Comparison of ENCODE assay signal across 8 cellular contexts in genomic region chr19:46487802-46488445, GRCh38. TPM values are rescaled to one million over a fixed set of nuclear protein-coding genes. Genes with fewer than 3 reads are reported as not detected.
DNase-seq lines count a peak whose midpoint lies in the region; ATAC-seq and TF ChIP-seq lines count a peak whose summit lies in the region.

No MANE protein-coding gene starts in this region.

- peaks cover 25% of the 10 kb centered on the region for H3K27me3 ChIP-seq in kidney epithelial cell (ENCODE audit: control insufficient read depth, insufficient read depth, low read length)

- TF ChIP-seq CTCF in kidney epithelial cell (IDR thresholded peaks at IDR 0.05; ENCODE audit: insufficient read depth, low read length, poor library complexity, severe bottlenecking) = peak; percentile 96

- no peak for ATAC-seq in GM18867 (IDR thresholded peaks at IDR 0.05; ENCODE audit: unreplicated experiment)

- H3K36me3 ChIP-seq in kidney epithelial cell (ENCODE audit: control insufficient read depth, insufficient read depth, low read length) = no peaks in the 10 kb centered on the region

- DNase-seq in NCI-H1436 (lab: John Stamatoyannopoulos, UW) (peak; percentile 63), NCI-H1436 treated with DMSO at 0.1 percent for 48 hours (lab: John Stamatoyannopoulos, UW) (no peak), NCI-H2107 treated with DMSO at 0.1 percent for 48 hours (lab: John Stamatoyannopoulos, UW; ENCODE audit: unreplicated experiment) (peak; percentile 33), kidney epithelial cell (ENCODE audit: low read depth) (no peak)
- DNase-seq in activated CD4-positive, CD25-positive, alpha-beta regulatory T cell (lab: John Stamatoyannopoulos, UW) = peak; percentile 33 to 75 (median 50)
- DNase-seq in central memory CD4-positive, alpha-beta T cell = peak; percentile 60
- DNase-seq in stimulated activated CD4-positive, alpha-beta T cell treated with anti-CD3 and anti-CD28 coated beads, Interleukin-1b, Interleukin-23, amount 100 ng/mL, for 24 hours (ENCODE audit: low read depth in 4 of 4, low spot score in 1 of 4) = peak; percentile 63 to 82 (median 66)

- H3K4me3 ChIP-seq in kidney epithelial cell (ENCODE audit: low read depth, low read length) = peak overlapping the region; percentile 32

RNA-seq across cellular contexts. Expression of gene PNMA8B, which starts 7.7 kb away (rescaled TPM):
- 1.8 and 2.1 TPM in 2 replicates for total RNA-seq in kidney epithelial cell

RNA-seq across cellular contexts. Expression of gene PNMA8A, which starts 16.6 kb away (rescaled TPM):
- 10.3 and 11.8 TPM in 2 replicates for total RNA-seq in kidney epithelial cell

RNA-seq across cellular contexts. Expression of gene PNMA8C, which starts 59.2 kb away (rescaled TPM):
- 0.25 and 0.27 TPM in 2 replicates for total RNA-seq in kidney epithelial cell

Comparison
In these comparisons a context has a peak if more than half of its experiments do, and no peak if none do; other contexts are left out.
1. DNase-seq: peak in NCI-H1436 (single experiment), NCI-H2107 treated with DMSO at 0.1 percent for 48 hours (single experiment), activated CD4-positive, CD25-positive, alpha-beta regulatory T cell (4 of 4), central memory CD4-positive, alpha-beta T cell (single experiment) and stimulated activated CD4-positive, alpha-beta T cell treated with anti-CD3 and anti-CD28 coated beads, Interleukin-1b, Interleukin-23, amount 100 ng/mL, for 24 hours (4 of 4); none in NCI-H1436 treated with DMSO at 0.1 percent for 48 hours (single experiment) and kidney epithelial cell (single experiment).